ENCODE assay signal across 21 cellular contexts in genomic region chr14:50357753-50358380, GRCh38.
"Had no signal": no experiment of that assay in that cellular context is flagged by ENCODE, and none has a peak within 500 bp of the region (broad histone marks: within the 10 kb centered on the region; RNA-seq: fewer than 3 reads in every experiment).

No MANE protein-coding gene starts in this region.

- H3K36me3 ChIP-seq: brain microvascular endothelial cell, gastrocnemius medialis, suprapubic skin had no signal

- H3K27ac Mint-ChIP-seq: activated naive CD4-positive, alpha-beta T cell treated with anti-CD3 and anti-CD28 coated beads for 36 hours; activated T-cell treated with anti-CD3 and anti-CD28 coated beads, Interleukin-2, amount 50 U/mL, for 72 hours; stimulated activated naive CD8-positive, alpha-beta T cell treated with anti-CD3 and anti-CD28 coated beads, Interleukin-15, amount 100 ng/mL, for 72 hours; T-helper 1 cell treated with Interleukin-12 subunit alpha and Interleukin-12 subunit beta and Interleukin-4 antibody, amounts not matched to agents 30 μg/mL and 1 μg/mL, for 36 hours had no signal

- H3K4me1 ChIP-seq: gastrocnemius medialis, transverse colon had no signal

- DNase-seq: activated CD4-positive, alpha-beta T cell treated with anti-CD3 and anti-CD28 coated beads for 4 hours; activated CD4-positive, alpha-beta T cell treated with anti-CD3 and anti-CD28 coated beads, Interleukin-2, amount 50 U/mL, for 48 hours; activated CD4-positive, CD25-positive, alpha-beta regulatory T cell; activated effector memory CD4-positive, alpha-beta T cell treated with Interleukin-2 at 50 U/mL for 16 hours; activated naive CD4-positive, alpha-beta T cell treated with anti-CD3 and anti-CD28 coated beads for 36 hours; activated T-cell treated with anti-CD3 and anti-CD28 coated beads, Interleukin-2, amount 50 U/mL, for 72 hours; brain microvascular endothelial cell; central memory CD4-positive, alpha-beta T cell; effector memory CD8-positive, alpha-beta T cell; gastrocnemius medialis; retina; stimulated activated CD4-positive, alpha-beta T cell treated with anti-CD3 and anti-CD28 coated beads, Interleukin-4, amount 100 ng/mL, for 4 hours; stimulated activated naive CD8-positive, alpha-beta T cell treated with anti-CD3 and anti-CD28 coated beads, Interleukin-15, amount 100 ng/mL, for 72 hours; transverse colon had no signal

- H3K27ac ChIP-seq: brain microvascular endothelial cell, esophagus muscularis mucosa, gastrocnemius medialis, suprapubic skin, transverse colon, vagina had no signal

- H3K4me3 Mint-ChIP-seq: activated naive CD4-positive, alpha-beta T cell treated with anti-CD3 and anti-CD28 coated beads for 36 hours; activated T-cell treated with anti-CD3 and anti-CD28 coated beads, Interleukin-2, amount 50 U/mL, for 72 hours; effector memory CD8-positive, alpha-beta T cell; stimulated activated naive CD8-positive, alpha-beta T cell treated with anti-CD3 and anti-CD28 coated beads, Interleukin-15, amount 100 ng/mL, for 72 hours; T-helper 1 cell treated with Interleukin-12 subunit alpha and Interleukin-12 subunit beta and Interleukin-4 antibody, amounts not matched to agents 30 μg/mL and 1 μg/mL, for 36 hours had no signal

- ATAC-seq: activated T-cell treated with anti-CD3 and anti-CD28 coated beads, Interleukin-2, amount 50 U/mL, for 72 hours; effector memory CD8-positive, alpha-beta T cell; gastrocnemius medialis; stimulated activated naive CD8-positive, alpha-beta T cell treated with anti-CD3 and anti-CD28 coated beads, Interleukin-15, amount 100 ng/mL, for 72 hours had no signal

- H3K27me3 Mint-ChIP-seq: effector memory CD8-positive, alpha-beta T cell; stimulated activated naive CD8-positive, alpha-beta T cell treated with anti-CD3 and anti-CD28 coated beads, Interleukin-15, amount 100 ng/mL, for 72 hours had no signal

- FAIRE-seq: colon, endothelial cell of umbilical vein, islet of Langerhans had no signal

- H3K27me3 ChIP-seq: brain microvascular endothelial cell, esophagus muscularis mucosa, gastrocnemius medialis, suprapubic skin, transverse colon, vagina had no signal

- H3K9me3 ChIP-seq: esophagus muscularis mucosa, gastrocnemius medialis, suprapubic skin, transverse colon, vagina had no signal

- H3K9me3 Mint-ChIP-seq: effector memory CD8-positive, alpha-beta T cell had no signal

- H3K4me3 ChIP-seq: esophagus muscularis mucosa, gastrocnemius medialis, suprapubic skin, transverse colon, vagina had no signal
